In the genomic region with DNA sequence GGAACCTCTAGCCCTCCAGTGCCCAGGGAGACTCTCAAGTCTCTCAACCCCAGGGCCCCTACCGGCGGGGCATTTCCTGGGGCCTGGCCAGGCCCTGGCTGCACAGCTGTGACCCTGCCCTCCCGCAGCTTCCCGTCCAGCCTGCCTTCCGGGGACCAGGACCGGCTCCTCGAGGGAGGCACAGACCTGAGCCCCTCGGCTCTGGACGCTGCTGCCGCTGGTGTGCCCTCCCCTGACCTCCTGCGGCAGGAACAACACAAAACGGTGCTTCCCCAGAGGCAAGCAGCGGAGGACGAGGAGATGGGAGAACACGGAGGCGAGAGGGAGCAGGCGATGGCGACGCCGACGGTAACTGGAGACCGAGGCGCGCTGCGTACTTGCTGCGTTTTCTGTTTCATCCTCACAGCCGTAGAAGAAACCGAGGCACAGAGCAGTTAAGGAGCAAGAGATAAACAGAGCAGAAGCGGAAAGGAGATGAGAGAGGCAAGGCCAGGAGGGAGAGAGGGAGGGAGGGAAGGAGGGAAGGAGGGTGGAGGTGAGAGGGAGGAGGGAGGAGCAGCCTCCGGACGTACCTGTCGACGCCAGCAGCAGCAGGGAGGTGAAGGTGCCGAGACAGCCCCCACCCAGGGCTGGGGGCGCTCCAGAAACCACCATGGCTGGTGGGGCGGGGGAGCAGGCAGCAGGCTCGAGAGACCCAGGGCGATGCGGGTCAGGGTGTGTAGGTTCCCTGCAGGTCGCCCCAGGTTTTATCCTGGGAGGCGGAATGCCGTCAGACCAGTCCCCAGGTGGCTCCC, we compare ENCODE assay signal across 9 cellular contexts. TPM values are rescaled to one million over a fixed set of nuclear protein-coding genes. Genes with fewer than 3 reads are reported as not detected.
DNase-seq lines count a peak whose midpoint lies in the region; ATAC-seq and TF ChIP-seq lines count a peak whose summit lies in the region.
"Had no signal": no experiment of that assay in that cellular context is flagged by ENCODE, and none has a peak within 500 bp of the region (broad histone marks: within the 10 kb centered on the region; RNA-seq: fewer than 3 reads in every experiment).

A gene with protein sequence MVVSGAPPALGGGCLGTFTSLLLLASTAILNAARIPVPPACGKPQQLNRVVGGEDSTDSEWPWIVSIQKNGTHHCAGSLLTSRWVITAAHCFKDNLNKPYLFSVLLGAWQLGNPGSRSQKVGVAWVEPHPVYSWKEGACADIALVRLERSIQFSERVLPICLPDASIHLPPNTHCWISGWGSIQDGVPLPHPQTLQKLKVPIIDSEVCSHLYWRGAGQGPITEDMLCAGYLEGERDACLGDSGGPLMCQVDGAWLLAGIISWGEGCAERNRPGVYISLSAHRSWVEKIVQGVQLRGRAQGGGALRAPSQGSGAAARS (minus strand): TSS at position 720 of the 794 bp plus-strand sequence. CDS start 66 bp downstream, at position 654.

- H3K4me1 Mint-ChIP-seq in mesothelial cell of epicardium = peaks cover 5% of the 10 kb centered on the region

- no peak for TF ChIP-seq CTCF in mesothelial cell of epicardium (IDR thresholded peaks at IDR 0.05; ENCODE audit: unreplicated experiment)

- H3K9ac ChIP-seq in BLaER1 (no peak within 1 kb of the TSS), HUES6 (ENCODE audit: low read length) (peak within 1 kb of the TSS; percentile 5)

- no peaks in the 10 kb centered on the region; the same call in 1 of the 2 replicates for H4K20me1 ChIP-seq in BLaER1

- H3K36me3 ChIP-seq in BLaER1 (no peaks in the 10 kb centered on the region), HUES6 (ENCODE audit: control insufficient read depth, insufficient read depth, low read length) (no peaks in the 10 kb centered on the region)

- H3K27me3 ChIP-seq in BLaER1 (peaks cover 55% of the 10 kb centered on the region), HUES6 (ENCODE audit: control insufficient read depth, insufficient read depth, low read length) (peaks cover 28% of the 10 kb centered on the region)

- in situ Hi-C loops in T47D (cut with HindIII; ENCODE audit: low pct_unique_long_range_greater_than_20kb, low sequenced_read_pairs) = no loop called here

- DNase-seq in T47D (ENCODE audit: low read depth in 1 of 2, low spot score in 1 of 2) (peak; percentile 69 to 90), mesothelial cell of epicardium (ENCODE audit: low spot score in 2 of 2, unreplicated experiment in 2 of 2) (peak in 1 of 2 experiments; percentile 57), KG1 (lab: John Stamatoyannopoulos, UW) (no peak), NCI-H2029 (lab: John Stamatoyannopoulos, UW) (no peak), SHP77 treated with DMSO at 0.1 percent for 48 hours (lab: John Stamatoyannopoulos, UW) (no peak)

- H3K36me3 Mint-ChIP-seq in mesothelial cell of epicardium = peaks cover 11% of the 10 kb centered on the region

- H3K4me1 ChIP-seq in BLaER1 (peaks cover 16% of the 10 kb centered on the region), HUES6 (ENCODE audit: control insufficient read depth, insufficient read depth, low read length) (no peaks in the 10 kb centered on the region; the same call in 1 of the 2 replicates)

- H3K4me3 ChIP-seq in BLaER1 (peak within 1 kb of the TSS; percentile 38), HUES6 (ENCODE audit: low read depth, low read length) (peak within 1 kb of the TSS; percentile 59)

- peaks cover 13% of the 10 kb centered on the region for H3K9me3 Mint-ChIP-seq in mesothelial cell of epicardium

- peaks cover 20% of the 10 kb centered on the region for H3K27me3 Mint-ChIP-seq in mesothelial cell of epicardium (ENCODE audit: low read depth)

- H3K27ac Mint-ChIP-seq in mesothelial cell of epicardium = peak within 1 kb of the TSS; percentile 89

- H3K27ac ChIP-seq in BLaER1 (no peak within 1 kb of the TSS), HUES6 (ENCODE audit: low read depth, low read length) (no peak within 1 kb of the TSS)

- peak within 1 kb of the TSS; percentile 80 for H3K4me3 Mint-ChIP-seq in mesothelial cell of epicardium

- H3K4me2 ChIP-seq in BLaER1 = peak within 1 kb of the TSS; percentile 49

- H3K9me3 ChIP-seq in BLaER1 (peaks cover 38% of the 10 kb centered on the region), HUES6 (ENCODE audit: control insufficient read depth, insufficient read depth, low read depth, low read length) (peaks cover 35% of the 10 kb centered on the region)

- no peak for ATAC-seq in HG03139 (IDR thresholded peaks at IDR 0.05; ENCODE audit: unreplicated experiment)

RNA-seq across cellular contexts. Expression of the gene that starts here (rescaled TPM):
- 22.8 to 25.1 TPM (median 24.9 TPM) in 3 replicates for total RNA-seq in mesothelial cell of epicardium
- total RNA-seq: myocyte had no signal

Comparison
In these comparisons a context has a peak if more than half of its experiments do, and no peak if none do; other contexts are left out.
1. DNase-seq: peak in T47D (2 of 2); none in KG1 (single experiment), NCI-H2029 (single experiment) and SHP77 treated with DMSO at 0.1 percent for 48 hours (single experiment).